Comparison of ENCODE assay signal across 29 cellular contexts in genomic region chr6:153044295-153044694, GRCh38. TPM values are rescaled to one million over a fixed set of nuclear protein-coding genes. Genes with fewer than 3 reads are reported as not detected.
DNase-seq lines count a peak whose midpoint lies in the region; ATAC-seq, FAIRE-seq and TF ChIP-seq lines count a peak whose summit lies in the region.
"Had no signal": no experiment of that assay in that cellular context is flagged by ENCODE, and none has a peak within 500 bp of the region (broad histone marks: within the 10 kb centered on the region; RNA-seq: fewer than 3 reads in every experiment).

No MANE protein-coding gene starts in this region.

- H3K9ac ChIP-seq in endothelial cell of umbilical vein (replicated peaks; ENCODE audit: extremely low read depth, insufficient read depth, low read length): no peak overlapping the region

- dilution Hi-C loops in endothelial cell of umbilical vein (cut with MboI; ENCODE audit: extremely low pct_ligation_motif_present, low sequenced_read_pairs): no loop called here

- H3K4me3 ChIP-seq in endothelial cell of umbilical vein (replicated peaks in 1 of 3; ENCODE audit: insufficient read depth in 1 of 3, low read depth in 1 of 3, low read length in 3 of 3): no peak overlapping the region
- H3K4me3 ChIP-seq: A549, dorsolateral prefrontal cortex, SK-N-MC had no signal

- POLR2A ChIA-PET in endothelial cell of umbilical vein (lab: Charles Lee): no interaction called here

- ATAC-seq in HG02970 (IDR thresholded peaks at IDR 0.05; ENCODE audit: low FRiP score, unreplicated experiment): no peak
- ATAC-seq: A549; activated T-helper 17 cell treated with anti-CD3 and anti-CD28 coated beads, Interleukin-2, amount 50 U/mL, for 72 hours; CD8-positive, alpha-beta T cell; left lobe of liver; naive thymus-derived CD8-positive, alpha-beta T cell; stimulated activated effector memory CD8-positive, alpha-beta T cell treated with anti-CD3 and anti-CD28 coated beads, Interleukin-12 subunit alpha, Interleukin-12 subunit beta, amount 100 ng/mL, for 72 hours; T-helper 17 cell had no signal

- H3K9me3 ChIP-seq in endothelial cell of umbilical vein (replicated peaks; ENCODE audit: control insufficient read depth, insufficient read depth, low read length): no peaks in the 10 kb centered on the region
- H3K9me3 ChIP-seq: A549 had no signal

- H2AFZ ChIP-seq in endothelial cell of umbilical vein (ENCODE audit: low read depth, low read length): no peak overlapping the region

- TF ChIP-seq CTCF in endothelial cell of umbilical vein (IDR thresholded peaks at IDR 0.05; ENCODE audit: extremely low read depth in 1 of 2, insufficient read depth in 1 of 2, low read depth in 1 of 2, low read length in 2 of 2): no peak

- no TSS peak for BruUV-seq in endothelial cell of umbilical vein (replicated peaks; lab: Mats Ljungman, UMichigan)

- no peaks in the 10 kb centered on the region for H3K79me2 ChIP-seq in endothelial cell of umbilical vein (ENCODE audit: control insufficient read depth, insufficient read depth, low read length)

- peak overlapping the region; percentile 42 for H3K4me2 ChIP-seq in endothelial cell of umbilical vein (ENCODE audit: insufficient read depth, low read length)
- H3K4me2 ChIP-seq: A549 had no signal

- H3K9me1 ChIP-seq in endothelial cell of umbilical vein (replicated peaks; ENCODE audit: control insufficient read depth, extremely low read depth, insufficient read depth, low read length): no peaks in the 10 kb centered on the region

- H3K27me3 ChIP-seq in endothelial cell of umbilical vein (ENCODE audit: control insufficient read depth in 2 of 2, insufficient read depth in 2 of 2, low read length in 2 of 2): no peaks in the 10 kb centered on the region
- H3K27me3 ChIP-seq: dorsolateral prefrontal cortex had no signal

- H3K27ac ChIP-seq in endothelial cell of umbilical vein (ENCODE audit: insufficient read depth, low read depth, low read length): no peak overlapping the region
- H3K27ac ChIP-seq: A549, dorsolateral prefrontal cortex, RWPE1, SK-N-MC had no signal

- peak; percentile 12 for FAIRE-seq in endothelial cell of umbilical vein (lab: Jason Lieb, UNC)
- FAIRE-seq: A549, frontal cortex, HTR-8/SVneo, urothelium cell line had no signal

- DNase-seq in NCI-H2171 treated with DMSO at 0.1 percent for 48 hours (lab: John Stamatoyannopoulos, UW) (peak; percentile 5), NCI-H2171 (lab: John Stamatoyannopoulos, UW) (no peak), NCI-H2196 treated with DMSO at 0.1 percent for 48 hours (lab: John Stamatoyannopoulos, UW; ENCODE audit: unreplicated experiment) (peak; percentile 53), endothelial cell of umbilical vein (ENCODE audit: low read depth, low spot score) (peak; percentile 36), myocyte (ENCODE audit: low read depth) (peak; percentile 54), retina (no peak), amygdala (lab: John Stamatoyannopoulos, UW) (no peak)
- DNase-seq: activated CD4-positive, alpha-beta T cell treated with anti-CD3 and anti-CD28 coated beads, Interleukin-2, amount 50 U/mL, for 1 hour; aorta; CD8-positive, alpha-beta T cell; central memory CD4-positive, alpha-beta T cell; DMS 273 treated with DMSO at 0.1 percent for 48 hours; dorsolateral prefrontal cortex; H9; KBM-7; naive thymus-derived CD8-positive, alpha-beta T cell; NCI-H1694 treated with DMSO at 0.1 percent for 48 hours; stimulated activated CD4-positive, alpha-beta T cell treated with anti-CD3 and anti-CD28 coated beads, Interleukin-2, amount 100 ng/mL, for 48 hours; T-helper 17 cell had no signal

- intact Hi-C loops in endothelial cell of umbilical vein (cut with micrococcal nuclease): no loop called here

- no peaks in the 10 kb centered on the region for H3K36me3 ChIP-seq in endothelial cell of umbilical vein (ENCODE audit: control insufficient read depth in 2 of 2, extremely low read depth in 1 of 2, insufficient read depth in 2 of 2, low read length in 2 of 2)

- CTCF ChIA-PET in endothelial cell of umbilical vein (lab: Charles Lee): interaction anchor here (0.8 to 1.5 kb wide), 2 partner anchors 12 kb away, joined by 5 read pairs; no protein-coding TSS in a partner anchor

- TF ChIP-seq POLR2A in endothelial cell of umbilical vein (IDR thresholded peaks at IDR 0.05; ENCODE audit: low read depth, low read length): no peak

- no peaks in the 10 kb centered on the region for H4K20me1 ChIP-seq in endothelial cell of umbilical vein (replicated peaks; ENCODE audit: control insufficient read depth, extremely low read depth, insufficient read depth, low read length)

- H3K4me1 ChIP-seq in endothelial cell of umbilical vein (ENCODE audit: control insufficient read depth, extremely low read depth, insufficient read depth, low read length): peaks cover 8% of the 10 kb centered on the region
- H3K4me1 ChIP-seq: A549 had no signal

TF ChIP-seq in endothelial cell of umbilical vein, 7 proteins besides CTCF, POLR2A, EP300 and RAD21:
- no peak for TF ChIP-seq MYC (IDR thresholded peaks at IDR 0.05; ENCODE audit: low read depth, low read length)
- TF ChIP-seq FOS (IDR thresholded peaks at IDR 0.05; ENCODE audit: borderline replicate concordance, insufficient read depth, low read length): peak; percentile 42

RNA-seq across cellular contexts. Expression of gene MTRF1L, which starts 41.8 kb away (rescaled TPM):
- total RNA-seq in endothelial cell of umbilical vein (27.5 and 31.2 TPM in 2 replicates), myocyte (19.0 and 21.9 TPM in 2 replicates)
- polyA plus RNA-seq in endothelial cell of umbilical vein: 5.2 and 6.2 TPM in 2 replicates
- polyA plus RNA-seq in endothelial cell of umbilical vein (2011; cell fraction: cytosol; rRNA removed): 8.3 and 9.1 TPM in 2 replicates
- polyA plus RNA-seq in endothelial cell of umbilical vein (2011; cell fraction: nucleus; rRNA removed): 20.5 and 32.0 TPM in 2 replicates
- polyA plus RNA-seq in endothelial cell of umbilical vein (2012): 9.5 and 19.1 TPM in 2 replicates
- 10.5 and 10.9 TPM in 2 replicates for polyA minus RNA-seq in endothelial cell of umbilical vein
- 8.8 TPM for polyA minus RNA-seq in endothelial cell of umbilical vein (2011; cell fraction: cytosol; rRNA and poly(A)+ RNA removed)
- 39.7 and 47.9 TPM in 2 replicates for polyA minus RNA-seq in endothelial cell of umbilical vein (2011; cell fraction: nucleus; rRNA and poly(A)+ RNA removed)
- 12.3 TPM for polyA plus RNA-seq in myocyte (2012)

Comparison
In these comparisons a context has a peak if more than half of its experiments do, and no peak if none do; other contexts are left out.
1. DNase-seq: peak in NCI-H2171 treated with DMSO at 0.1 percent for 48 hours (single experiment), NCI-H2196 treated with DMSO at 0.1 percent for 48 hours (single experiment), endothelial cell of umbilical vein (single experiment) and myocyte (single experiment); none in NCI-H2171 (single experiment), retina (single experiment) and amygdala (0 of 56).